ENCODE assay signal across 1 cellular context in genomic region chr7:91126762-91127161, GRCh38.
A peak's percentile ranks its signal among the peaks of the same experiment; 100 is the strongest.
TF ChIP-seq lines count a peak whose summit lies in the region.

No MANE protein-coding gene starts in this region.

TF ChIP-seq in H1, 55 proteins besides CTCF, POLR2A, EP300 and RAD21:
- 0 out of 4 replicates have a peak, but pooled peaks of 1 of the 2 experiments have one; percentile 60 for TF ChIP-seq SIN3A (conservative IDR thresholded peaks at IDR 0.05 in 1 of 2, IDR thresholded peaks at IDR 0.05 in 1 of 2; ENCODE audit: low read depth in 1 of 2, low read length in 2 of 2)
- TF ChIP-seq TEAD4 (IDR thresholded peaks at IDR 0.05; ENCODE audit: low read depth, low read length) = no peak
TF ChIP-seq in H1: peak in this region for 1.
